In the genomic region with DNA sequence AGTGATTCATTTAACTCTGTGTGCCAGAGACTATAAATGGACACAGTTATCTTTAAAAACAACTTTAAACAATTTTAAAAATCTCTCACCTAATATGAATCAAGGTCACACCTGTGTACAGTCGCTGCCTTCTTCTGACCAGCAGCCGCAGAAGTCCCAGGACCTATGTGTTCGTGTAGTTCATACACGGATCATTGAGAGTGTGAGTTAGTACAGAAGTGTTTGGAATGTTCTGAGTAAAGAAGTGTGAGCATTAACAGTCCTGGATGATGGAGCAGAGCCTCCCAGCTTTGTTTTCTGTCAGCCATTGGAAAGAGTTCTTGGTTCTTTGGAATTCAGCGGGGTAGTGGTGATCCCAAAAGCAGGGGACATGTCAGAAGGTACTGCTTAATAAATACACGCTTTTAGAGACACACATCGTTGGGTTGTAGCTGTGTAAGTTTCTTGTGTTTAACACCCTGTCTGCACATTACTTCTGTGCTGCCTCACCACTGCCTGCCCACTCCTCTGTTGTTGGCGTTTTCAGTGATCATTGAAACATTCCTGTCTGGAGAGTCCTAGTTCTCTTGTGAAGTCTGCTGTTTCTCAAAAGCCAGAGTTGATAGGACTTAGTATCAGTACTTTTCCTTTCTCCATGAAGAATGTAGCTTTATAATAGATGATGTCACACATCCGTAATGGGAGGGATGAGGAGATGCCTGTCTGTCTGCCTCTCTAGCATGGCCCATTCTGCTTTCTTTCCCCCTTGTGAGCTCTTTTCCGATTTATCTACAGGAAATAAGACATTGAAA, we compare ENCODE assay signal across 1 cellular context.
TF ChIP-seq lines count a peak whose summit lies in the region.

No MANE protein-coding gene starts in this region.

TF ChIP-seq in SK-N-SH treated with all-trans-retinoic acid at 6 μM for 48 hours, 23 proteins besides CTCF, POLR2A, EP300 and RAD21 (continued from another document):
- TF ChIP-seq, protein P1, sequence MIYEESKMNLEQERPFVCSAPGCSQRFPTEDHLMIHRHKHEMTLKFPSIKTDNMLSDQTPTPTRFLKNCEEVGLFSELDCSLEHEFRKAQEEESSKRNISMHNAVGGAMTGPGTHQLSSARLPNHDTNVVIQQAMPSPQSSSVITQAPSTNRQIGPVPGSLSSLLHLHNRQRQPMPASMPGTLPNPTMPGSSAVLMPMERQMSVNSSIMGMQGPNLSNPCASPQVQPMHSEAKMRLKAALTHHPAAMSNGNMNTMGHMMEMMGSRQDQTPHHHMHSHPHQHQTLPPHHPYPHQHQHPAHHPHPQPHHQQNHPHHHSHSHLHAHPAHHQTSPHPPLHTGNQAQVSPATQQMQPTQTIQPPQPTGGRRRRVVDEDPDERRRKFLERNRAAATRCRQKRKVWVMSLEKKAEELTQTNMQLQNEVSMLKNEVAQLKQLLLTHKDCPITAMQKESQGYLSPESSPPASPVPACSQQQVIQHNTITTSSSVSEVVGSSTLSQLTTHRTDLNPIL (CRISPR knock-in tag; IDR thresholded peaks at IDR 0.05; ENCODE audit: low read depth), result no peak
- no peak for TF ChIP-seq ZNF70 (CRISPR knock-in tag; IDR thresholded peaks at IDR 0.05)
TF ChIP-seq in SK-N-SH treated with all-trans-retinoic acid at 6 μM for 48 hours: peak in this region for 0.
